Comparison of ENCODE assay signal across 13 cellular contexts in genomic region chr1:47931395-47931794, GRCh38.
DNase-seq lines count a peak whose midpoint lies in the region; ATAC-seq, FAIRE-seq and TF ChIP-seq lines count a peak whose summit lies in the region.
"Had no signal": no experiment of that assay in that cellular context is flagged by ENCODE, and none has a peak within 500 bp of the region (broad histone marks: within the 10 kb centered on the region; RNA-seq: fewer than 3 reads in every experiment).

No MANE protein-coding gene starts in this region.

- no peak overlapping the region for H3K4me3 ChIP-seq in HFF-Myc (replicated peaks; ENCODE audit: low read depth, low read length)
- no peak overlapping the region for H3K4me3 ChIP-seq in Panc1 (ENCODE audit: low read depth in 2 of 2, low read length in 2 of 2)
- no peak overlapping the region for H3K4me3 ChIP-seq in hepatocyte
- H3K4me3 ChIP-seq: spleen had no signal

- no peak overlapping the region for H3K27ac Mint-ChIP-seq in stimulated activated naive CD8-positive, alpha-beta T cell treated with anti-CD3 and anti-CD28 coated beads, Interleukin-15, amount 100 ng/mL, for 72 hours
- H3K27ac Mint-ChIP-seq: effector memory CD8-positive, alpha-beta T cell had no signal

- no TSS peak for BruUV-seq in Panc1 (replicated peaks; lab: Mats Ljungman, UMichigan)

- intact Hi-C loops in Panc1 (cut with micrococcal nuclease; ENCODE audit: unreplicated experiment): loop anchor here (10.0 kb wide), 1 partner anchor 133 kb away; no protein-coding TSS in a partner anchor

- H2AFZ ChIP-seq in hepatocyte: no peak overlapping the region

- no peaks in the 10 kb centered on the region for H3K4me1 Mint-ChIP-seq in stimulated activated naive CD8-positive, alpha-beta T cell treated with anti-CD3 and anti-CD28 coated beads, Interleukin-15, amount 100 ng/mL, for 72 hours

- TF ChIP-seq CTCF in D721Med (IDR thresholded peaks at IDR 0.05; ENCODE audit: insufficient read depth, missing control alignments) (peak; percentile 43), HFF-Myc (IDR thresholded peaks at IDR 0.05; ENCODE audit: low read depth, low read length, missing control alignments) (peak; percentile 37), Panc1 (IDR thresholded peaks at IDR 0.05) (0 out of 2 replicates have a peak, but pooled peaks have one; percentile 31), hepatocyte (IDR thresholded peaks at IDR 0.05; ENCODE audit: poor library complexity) (peak; percentile 8)

- ATAC-seq in Panc1: no peak
- ATAC-seq in HG03469 (IDR thresholded peaks at IDR 0.05; ENCODE audit: unreplicated experiment): no peak
- no peak for ATAC-seq in stimulated activated naive CD8-positive, alpha-beta T cell treated with anti-CD3 and anti-CD28 coated beads, Interleukin-15, Interleukin-2, amounts not matched to agents 100 U/mL and 50 U/mL, for 24 hours
- ATAC-seq in HG02623 (IDR thresholded peaks at IDR 0.05; ENCODE audit: unreplicated experiment): no peak
- no peak for ATAC-seq in stimulated activated naive CD8-positive, alpha-beta T cell treated with anti-CD3 and anti-CD28 coated beads, Interleukin-15, amount 100 ng/mL, for 72 hours
- ATAC-seq: effector memory CD8-positive, alpha-beta T cell had no signal

- no peak overlapping the region for H3K4me2 ChIP-seq in hepatocyte

- no peak overlapping the region for H3K4me3 Mint-ChIP-seq in stimulated activated naive CD8-positive, alpha-beta T cell treated with anti-CD3 and anti-CD28 coated beads, Interleukin-15, amount 100 ng/mL, for 72 hours
- H3K4me3 Mint-ChIP-seq: effector memory CD8-positive, alpha-beta T cell had no signal

- no peaks in the 10 kb centered on the region for H4K20me1 ChIP-seq in hepatocyte (ENCODE audit: insufficient read depth, poor library complexity, severe bottlenecking)

- no peak for DNase-seq in D721Med (ENCODE audit: insufficient read length, low spot score)
- no peak for DNase-seq in HFF-Myc (ENCODE audit: extremely low read depth, low read depth)
- DNase-seq in Panc1 (ENCODE audit: low read depth, low spot score): no peak
- no peak for DNase-seq in hepatocyte (ENCODE audit: low spot score)
- no peak for DNase-seq in stimulated activated naive CD8-positive, alpha-beta T cell treated with anti-CD3 and anti-CD28 coated beads, Interleukin-15, Interleukin-2, amounts not matched to agents 100 U/mL and 50 U/mL, for 24 hours
- DNase-seq in stimulated activated naive CD8-positive, alpha-beta T cell treated with anti-CD3 and anti-CD28 coated beads, Interleukin-15, amount 100 ng/mL, for 72 hours: no peak
- DNase-seq: activated T-cell treated with anti-CD3 and anti-CD28 coated beads, Interleukin-2, amount 50 U/mL, for 1 hour; DMS79 treated with DMSO at 0.1 percent for 48 hours; effector memory CD8-positive, alpha-beta T cell; spleen; substantia nigra had no signal

- no peak for FAIRE-seq in D721Med (lab: Jason Lieb, UNC)

- CTCF ChIA-PET in Panc1 (lab: Charles Lee): no interaction called here

- H3K36me3 ChIP-seq in Panc1 (ENCODE audit: control insufficient read depth, insufficient read depth, low read length) (no peaks in the 10 kb centered on the region), hepatocyte (replicated peaks; ENCODE audit: insufficient read depth, low read depth) (no peaks in the 10 kb centered on the region)
- H3K36me3 ChIP-seq: spleen had no signal

- peaks cover 7% of the 10 kb centered on the region for H3K27me3 Mint-ChIP-seq in stimulated activated naive CD8-positive, alpha-beta T cell treated with anti-CD3 and anti-CD28 coated beads, Interleukin-15, amount 100 ng/mL, for 72 hours

- no peaks in the 10 kb centered on the region; the same call in 1 of the 2 replicates for H3K27me3 ChIP-seq in Panc1 (ENCODE audit: control insufficient read depth, insufficient read depth, low read length)
- H3K27me3 ChIP-seq in hepatocyte: no peaks in the 10 kb centered on the region

- no peaks in the 10 kb centered on the region for H3K9me3 Mint-ChIP-seq in stimulated activated naive CD8-positive, alpha-beta T cell treated with anti-CD3 and anti-CD28 coated beads, Interleukin-15, amount 100 ng/mL, for 72 hours
- H3K9me3 Mint-ChIP-seq: effector memory CD8-positive, alpha-beta T cell had no signal

- no peaks in the 10 kb centered on the region for H3K9me2 ChIP-seq in hepatocyte (replicated peaks; ENCODE audit: insufficient read depth)

- H3K4me1 ChIP-seq in Panc1 (ENCODE audit: control insufficient read depth, insufficient read depth, low read length): no peaks in the 10 kb centered on the region
- H3K4me1 ChIP-seq in hepatocyte (ENCODE audit: insufficient read depth): peaks cover 15% of the 10 kb centered on the region

- in situ Hi-C loops in Panc1 (cut with HindIII; ENCODE audit: low pct_unique_long_range_greater_than_20kb, low sequenced_read_pairs): no loop called here

- no peak overlapping the region for H3K27ac ChIP-seq in Panc1 (ENCODE audit: low read length)
- H3K27ac ChIP-seq in hepatocyte: no peak overlapping the region
- H3K27ac ChIP-seq: spleen had no signal

- WGBS in hepatocyte (ENCODE audit: low lambda C conversion rate, missing lambda C conversion rate): 76% methylated on average over 5 of the region's 5 CpGs

- H3K9me3 ChIP-seq in Panc1 (ENCODE audit: control insufficient read depth, insufficient read depth, low read depth, low read length) (no peaks in the 10 kb centered on the region), hepatocyte (ENCODE audit: low read depth) (no peaks in the 10 kb centered on the region)
- H3K9me3 ChIP-seq: spleen had no signal

- POLR2A ChIA-PET in Panc1 (lab: Charles Lee): no interaction called here

- H3K79me2 ChIP-seq in hepatocyte: no peaks in the 10 kb centered on the region
